8 cellular contexts compared by ENCODE assay signal in the genomic region with DNA sequence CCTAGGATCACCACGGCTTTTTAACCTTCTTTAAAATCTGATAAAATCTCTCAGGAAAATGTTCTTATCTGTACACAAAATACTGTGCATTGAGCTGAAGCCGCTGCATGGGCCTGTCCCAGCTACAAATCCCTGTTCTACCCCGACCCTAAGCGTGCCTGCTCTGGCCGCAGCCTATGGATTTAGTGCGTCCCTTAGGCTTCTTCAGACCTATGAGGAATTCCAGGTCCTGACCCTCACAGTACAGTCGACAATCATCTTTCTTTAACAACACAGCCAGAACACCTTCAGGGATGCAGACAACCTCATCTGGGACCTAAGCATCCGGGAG. TPM values are rescaled to one million over a fixed set of nuclear protein-coding genes. Genes with fewer than 3 reads are reported as not detected.
DNase-seq lines count a peak whose midpoint lies in the region; ATAC-seq and TF ChIP-seq lines count a peak whose summit lies in the region.

No MANE protein-coding gene starts in this region.

- ATAC-seq in stimulated activated effector memory CD8-positive, alpha-beta T cell treated with anti-CD3 and anti-CD28 coated beads, Interleukin-12 subunit alpha, Interleukin-12 subunit beta, amount 100 ng/mL, for 72 hours: no peak
- no peak for ATAC-seq in HG02981 (IDR thresholded peaks at IDR 0.05; ENCODE audit: unreplicated experiment)

- H3K9me3 ChIP-seq in NT2/D1 (ENCODE audit: insufficient read depth, low read length): no peaks in the 10 kb centered on the region

- H3K36me3 Mint-ChIP-seq in T-helper 1 cell treated with Interleukin-12 subunit alpha and Interleukin-12 subunit beta and Interleukin-4 antibody, amounts not matched to agents 30 μg/mL and 1 μg/mL, for 36 hours (ENCODE audit: low read depth): peaks cover 2% of the 10 kb centered on the region
- H3K36me3 Mint-ChIP-seq in stimulated activated effector memory CD8-positive, alpha-beta T cell treated with anti-CD3 and anti-CD28 coated beads, Interleukin-12 subunit alpha, Interleukin-12 subunit beta, amount 100 ng/mL, for 72 hours: peaks cover 12% of the 10 kb centered on the region

- H3K4me3 ChIP-seq in NT2/D1 (ENCODE audit: insufficient read length, low read depth) (peak overlapping the region; percentile 8), epithelial cell of esophagus (ENCODE audit: low read length) (peak overlapping the region; percentile 71)

- DNase-seq in T-helper 1 cell (no peak), NT2/D1 (ENCODE audit: low read depth, low spot score) (no peak), epithelial cell of esophagus (ENCODE audit: low read depth) (no peak), mesenteric fat pad (ENCODE audit: low spot score) (no peak), NCI-H1436 (lab: John Stamatoyannopoulos, UW) (no peak)
- no peak for DNase-seq in stimulated activated effector memory CD8-positive, alpha-beta T cell treated with anti-CD3 and anti-CD28 coated beads, Interleukin-12 subunit alpha, Interleukin-12 subunit beta, amount 100 ng/mL, for 72 hours (ENCODE audit: low spot score in 2 of 2)

- no peak for TF ChIP-seq CTCF in epithelial cell of esophagus (IDR thresholded peaks at IDR 0.05; ENCODE audit: insufficient read depth, low read depth, low read length, missing control alignments)

- peaks cover 22% of the 10 kb centered on the region for H3K4me1 Mint-ChIP-seq in T-helper 1 cell treated with Interleukin-12 subunit alpha and Interleukin-12 subunit beta and Interleukin-4 antibody, amounts not matched to agents 30 μg/mL and 1 μg/mL, for 36 hours (ENCODE audit: low read depth)
- peaks cover 33% of the 10 kb centered on the region for H3K4me1 Mint-ChIP-seq in stimulated activated effector memory CD8-positive, alpha-beta T cell treated with anti-CD3 and anti-CD28 coated beads, Interleukin-12 subunit alpha, Interleukin-12 subunit beta, amount 100 ng/mL, for 72 hours

- no peaks in the 10 kb centered on the region for H3K36me3 ChIP-seq in NT2/D1 (ENCODE audit: insufficient read depth, insufficient read length, low read length)

- H3K9me3 Mint-ChIP-seq in T-helper 1 cell treated with Interleukin-12 subunit alpha and Interleukin-12 subunit beta and Interleukin-4 antibody, amounts not matched to agents 30 μg/mL and 1 μg/mL, for 36 hours: no peaks in the 10 kb centered on the region
- no peaks in the 10 kb centered on the region for H3K9me3 Mint-ChIP-seq in stimulated activated effector memory CD8-positive, alpha-beta T cell treated with anti-CD3 and anti-CD28 coated beads, Interleukin-12 subunit alpha, Interleukin-12 subunit beta, amount 100 ng/mL, for 72 hours

- peak overlapping the region; percentile 97 for H3K4me3 Mint-ChIP-seq in T-helper 1 cell treated with Interleukin-12 subunit alpha and Interleukin-12 subunit beta and Interleukin-4 antibody, amounts not matched to agents 30 μg/mL and 1 μg/mL, for 36 hours
- no peak overlapping the region for H3K4me3 Mint-ChIP-seq in stimulated activated effector memory CD8-positive, alpha-beta T cell treated with anti-CD3 and anti-CD28 coated beads, Interleukin-12 subunit alpha, Interleukin-12 subunit beta, amount 100 ng/mL, for 72 hours

- peaks cover 11% of the 10 kb centered on the region for H3K27me3 ChIP-seq in NT2/D1 (ENCODE audit: insufficient read depth, insufficient read length)

- H3K9ac ChIP-seq in NT2/D1 (ENCODE audit: insufficient read length, low read depth): peak overlapping the region; percentile 61

- H3K27ac Mint-ChIP-seq in T-helper 1 cell treated with Interleukin-12 subunit alpha and Interleukin-12 subunit beta and Interleukin-4 antibody, amounts not matched to agents 30 μg/mL and 1 μg/mL, for 36 hours: peak overlapping the region; percentile 92
- H3K27ac Mint-ChIP-seq in stimulated activated effector memory CD8-positive, alpha-beta T cell treated with anti-CD3 and anti-CD28 coated beads, Interleukin-12 subunit alpha, Interleukin-12 subunit beta, amount 100 ng/mL, for 72 hours: peak overlapping the region; percentile 95

- peaks cover 4% of the 10 kb centered on the region for H3K27me3 Mint-ChIP-seq in T-helper 1 cell treated with Interleukin-12 subunit alpha and Interleukin-12 subunit beta and Interleukin-4 antibody, amounts not matched to agents 30 μg/mL and 1 μg/mL, for 36 hours (ENCODE audit: low read depth)

- peaks cover 2% of the 10 kb centered on the region for H3K4me1 ChIP-seq in NT2/D1 (ENCODE audit: insufficient read depth, insufficient read length)

RNA-seq across cellular contexts. Expression of a gene that starts 0.5 kb away (rescaled TPM):
- 7.2 TPM for total RNA-seq in mesenteric fat pad

RNA-seq across cellular contexts. Expression of a gene that starts 1.9 kb away (rescaled TPM):
- total RNA-seq in mesenteric fat pad: 5.0 TPM

RNA-seq across cellular contexts. Expression of a gene that starts 28.5 kb away (rescaled TPM):
- total RNA-seq in mesenteric fat pad: 59.3 TPM

RNA-seq across cellular contexts. Expression of a gene that starts 37.0 kb away (rescaled TPM):
- 12.0 TPM for total RNA-seq in mesenteric fat pad

RNA-seq across cellular contexts. Expression of a gene that starts 37.8 kb away (rescaled TPM):
- not detected for total RNA-seq in mesenteric fat pad
